Comparison of ENCODE assay signal across 23 cellular contexts in genomic region chr13:75101348-75101747, GRCh38.
"Had no signal": no experiment of that assay in that cellular context is flagged by ENCODE, and none has a peak within 500 bp of the region (broad histone marks: within the 10 kb centered on the region; RNA-seq: fewer than 3 reads in every experiment).

No MANE protein-coding gene starts in this region.

- H3K4me2 ChIP-seq: hepatocyte had no signal

- H3K4me1 ChIP-seq: left ventricle myocardium inferior, parathyroid adenoma, right atrium auricular region, suprapubic skin, uterus had no signal

- H3K9ac ChIP-seq: parathyroid adenoma had no signal

- H3K79me2 ChIP-seq: hepatocyte, parathyroid adenoma had no signal

- H3K27me3 ChIP-seq: heart left ventricle, hepatocyte, neutrophil, right atrium auricular region, suprapubic skin, tibial artery, uterus had no signal

- H3K9me3 ChIP-seq: mucosa of descending colon, neutrophil, right atrium auricular region, suprapubic skin, thoracic aorta, tibial artery, uterus had no signal

- H3K36me3 ChIP-seq: heart left ventricle, left ventricle myocardium inferior, neutrophil, right atrium auricular region, suprapubic skin, thoracic aorta, tibial artery, uterus had no signal

- H3K4me3 ChIP-seq: heart left ventricle, hepatocyte, left ventricle myocardium inferior, lung, mucosa of descending colon, right atrium auricular region, skin epidermis, suprapubic skin, thoracic aorta, tibial artery, uterus had no signal

- ATAC-seq: heart left ventricle; mucosa of descending colon; naive thymus-derived CD4-positive, alpha-beta T cell; natural killer cell treated with Interleukin-12 subunit alpha and Interleukin-12 subunit beta and Interleukin-15 and Interleukin-18, amount 100 ng/mL, for 72 hours; sciatic nerve; stimulated activated effector memory CD8-positive, alpha-beta T cell treated with anti-CD3 and anti-CD28 coated beads, Interleukin-12 subunit alpha, Interleukin-12 subunit beta, amount 100 ng/mL, for 72 hours had no signal

- DNase-seq: heart left ventricle; left ventricle myocardium inferior; midbrain; mucosa of descending colon; naive thymus-derived CD4-positive, alpha-beta T cell; occipital lobe; stimulated activated CD4-positive, alpha-beta T cell treated with anti-CD3 and anti-CD28 coated beads, Interleukin-12 subunit alpha, Interleukin-12 subunit beta, amount 100 ng/mL, for 4 hours; stimulated activated CD4-positive, alpha-beta T cell treated with anti-CD3 and anti-CD28 coated beads, Interleukin-15, amount 100 ng/mL, for 24 hours; stimulated activated CD4-positive, alpha-beta T cell treated with anti-CD3 and anti-CD28 coated beads, Interleukin-4, amount 100 ng/mL, for 24 hours; stimulated activated naive CD4-positive, alpha-beta T cell; tibial artery; uterus had no signal

- H3K27ac ChIP-seq: heart left ventricle, hepatocyte, left ventricle myocardium inferior, neutrophil, parathyroid adenoma, right atrium auricular region, skin epidermis, suprapubic skin, thoracic aorta, tibial artery, uterus had no signal

- H2AFZ ChIP-seq: hepatocyte, parathyroid adenoma had no signal
